Comparison of ENCODE assay signal across 8 cellular contexts in the genomic region with DNA sequence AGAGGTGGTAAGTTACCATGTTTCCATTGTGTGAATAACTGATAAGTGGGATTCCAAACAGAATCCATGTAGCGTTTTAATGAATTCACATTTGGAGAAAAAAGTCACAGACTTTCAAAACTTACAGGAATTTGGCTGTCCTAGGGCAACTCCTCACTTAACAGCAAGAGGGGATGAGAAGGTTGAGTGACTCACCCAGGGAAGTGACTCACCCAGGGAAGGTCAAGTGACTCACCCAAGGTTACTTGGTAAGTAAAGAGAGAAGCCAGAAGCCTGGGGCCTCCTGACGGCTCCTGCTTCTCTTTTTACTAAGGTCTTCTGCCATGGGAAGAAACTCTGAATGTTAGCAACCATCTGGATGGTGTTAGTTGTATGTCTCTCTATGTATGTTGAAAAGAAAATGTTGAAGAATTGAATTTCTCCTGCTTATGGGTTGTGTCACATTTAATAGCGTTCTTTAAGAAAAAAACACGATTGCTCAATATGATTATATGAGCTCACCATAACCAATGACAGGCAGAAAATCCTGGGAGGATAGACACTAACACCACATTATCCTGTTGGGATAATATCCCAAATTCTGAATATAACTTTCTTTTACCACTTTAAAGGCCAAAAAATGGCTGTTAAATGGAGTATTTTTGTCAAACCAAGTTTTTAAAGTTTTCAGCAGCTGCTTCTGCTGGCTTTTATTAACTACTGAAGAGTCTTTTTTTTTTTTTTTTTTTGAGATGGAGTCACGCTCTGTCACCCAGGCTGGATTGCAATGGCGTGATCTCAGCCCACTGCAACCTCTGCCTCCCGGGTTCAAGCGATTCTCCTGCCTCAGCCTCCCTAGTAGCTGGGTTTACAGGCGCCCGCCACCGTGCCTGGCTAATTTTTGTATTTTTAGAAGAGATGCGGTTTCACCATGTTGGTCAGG.
DNase-seq lines count a peak whose midpoint lies in the region; ATAC-seq and TF ChIP-seq lines count a peak whose summit lies in the region.

No MANE protein-coding gene starts in this region.

- no peaks in the 10 kb centered on the region for H3K9me3 ChIP-seq in CD4-positive, alpha-beta T cell (ENCODE audit: control insufficient read depth, low read length)
- H3K9me3 ChIP-seq in HCT116 (ENCODE audit: control insufficient read depth in 1 of 2, insufficient read depth in 1 of 2, low read depth in 1 of 2, low read length in 2 of 2) (no peaks in the 10 kb centered on the region), vagina (no peaks in the 10 kb centered on the region)

- no peaks in the 10 kb centered on the region for H3K27me3 ChIP-seq in CD4-positive, alpha-beta T cell (ENCODE audit: control insufficient read depth, insufficient read depth, low read length)
- H3K27me3 ChIP-seq in HCT116 (ENCODE audit: insufficient read depth, low read length) (no peaks in the 10 kb centered on the region), vagina (no peaks in the 10 kb centered on the region)

- TF ChIP-seq POLR2A in HCT116 (IDR thresholded peaks at IDR 0.05; ENCODE audit: borderline replicate concordance, extremely low read depth, insufficient read depth, insufficient read length) (no peak), vagina (IDR thresholded peaks at IDR 0.05) (no peak)

- intact Hi-C loops in CD4-positive, alpha-beta T cell (cut with DNase I, micrococcal nuclease): no loop called here
- intact Hi-C loops in HCT116 (cut with micrococcal nuclease) (loop anchor here (1.0 to 5.0 kb wide), 3 partner anchors 41 to 736 kb away; no protein-coding TSS in a partner anchor), vagina (cut with DNase I) (no loop called here)

- DNase-seq in CD4-positive, alpha-beta T cell: peak in 7 of 10 experiments; percentile 1 to 48 (median 30)
- DNase-seq in HCT116 (ENCODE audit: low read depth, low spot score): peak; percentile 98
- peak; percentile 87 for DNase-seq in NOMO-1 treated with DMSO at 0.1 percent for 48 hours (lab: John Stamatoyannopoulos, UW; ENCODE audit: unreplicated experiment)
- DNase-seq in activated T-cell treated with anti-CD3 and anti-CD28 coated beads, Interleukin-2, amount 50 U/mL, for 48 hours: peak; percentile 70 to 71
- DNase-seq in foreskin fibroblast: peak; percentile 99
- peak; percentile 96 for DNase-seq in pulmonary artery endothelial cell (ENCODE audit: low read depth, low spot score)
- peak in 1 of 2 donors; percentile 99 for DNase-seq in vagina (ENCODE audit: extremely low spot score in 2 of 2)
- no peak for DNase-seq in T-helper 9 cell

- POLR2A ChIA-PET in CD4-positive, alpha-beta T cell (lab: Charles Lee): no interaction called here
- POLR2A ChIA-PET in HCT116 (lab: Charles Lee): interaction anchor here (1.2 to 2.7 kb wide), 2 partner anchors 11 to 92 kb away, joined by 3 to 9 read pairs; no protein-coding TSS in a partner anchor

- no peaks in the 10 kb centered on the region for H3K79me2 ChIP-seq in HCT116 (ENCODE audit: insufficient read depth, low read length)

- TF ChIP-seq CTCF in CD4-positive, alpha-beta T cell (IDR thresholded peaks at IDR 0.05): no peak
- TF ChIP-seq CTCF in HCT116 (IDR thresholded peaks at IDR 0.05 in 2 of 3, conservative IDR thresholded peaks at IDR 0.05 in 1 of 3; ENCODE audit: borderline replicate concordance in 1 of 3, insufficient read depth in 1 of 3, low read depth in 2 of 3, low read length in 2 of 3): no peak
- no peak for TF ChIP-seq CTCF in foreskin fibroblast (IDR thresholded peaks at IDR 0.05; ENCODE audit: low read depth, low read length)
- no peak for TF ChIP-seq CTCF in vagina (IDR thresholded peaks at IDR 0.05)

- no peak overlapping the region for H3K27ac Mint-ChIP-seq in CD4-positive, alpha-beta T cell

- H3K4me1 ChIP-seq in HCT116 (ENCODE audit: control insufficient read depth in 1 of 2, insufficient read depth in 2 of 2, low read length in 2 of 2) (peaks cover 83 to 87% of the 10 kb centered on the region in 2 experiments), vagina (peaks cover 9% of the 10 kb centered on the region)

- no peaks in the 10 kb centered on the region for H3K9me2 ChIP-seq in HCT116 (ENCODE audit: insufficient read depth)

- H4K20me1 ChIP-seq in HCT116 (ENCODE audit: insufficient read depth): no peaks in the 10 kb centered on the region

- TF ChIP-seq RAD21 in HCT116 (IDR thresholded peaks at IDR 0.05; ENCODE audit: low read depth): peak; percentile 49; the same call in 1 of the 2 replicates

- H3K4me3 ChIP-seq in HCT116 (replicated peaks in 1 of 2; ENCODE audit: low read depth in 1 of 2, low read length in 2 of 2) (peak overlapping the region in 1 of 2 experiments; percentile 46; a peak in 2 of 4 replicates), foreskin fibroblast (ENCODE audit: low read depth in 1 of 2, low read length in 2 of 2) (peak overlapping the region in 1 of 2 donors; percentile 34), vagina (no peak overlapping the region)

- H3K36me3 ChIP-seq in HCT116 (ENCODE audit: control insufficient read depth in 1 of 2, insufficient read depth in 2 of 2, low read length in 2 of 2) (0 out of 4 replicates have a peak, but pooled peaks cover 0 to 5% of the 10 kb centered on the region in 2 experiments), vagina (no peaks in the 10 kb centered on the region)

- no peak overlapping the region for H3K27ac ChIP-seq in CD4-positive, alpha-beta T cell (ENCODE audit: low read depth, low read length)
- H3K27ac ChIP-seq in HCT116 (ENCODE audit: low read depth, low read length) (peak overlapping the region; percentile 98), vagina (peak overlapping the region; percentile 69)

- no peaks in the 10 kb centered on the region for H3K9me3 Mint-ChIP-seq in CD4-positive, alpha-beta T cell

- ATAC-seq in CD4-positive, alpha-beta T cell (ENCODE audit: poor library complexity): no peak
- ATAC-seq in HCT116: peak; percentile 79

- H3K36me3 Mint-ChIP-seq in CD4-positive, alpha-beta T cell (ENCODE audit: low read depth): no peaks in the 10 kb centered on the region

- H3K4me3 Mint-ChIP-seq in CD4-positive, alpha-beta T cell: no peak overlapping the region

- TSS peak; percentile 67 for BruUV-seq in HCT116 (replicated peaks; lab: Mats Ljungman, UMichigan)

- RAD21 ChIA-PET in HCT116 (lab: Charles Lee; ENCODE audit: low non-redundant PET in 1 of 2, low total read pairs in 2 of 2, uncharacterized antibody in 2 of 2, unreplicated experiment in 2 of 2): interaction anchor here in 1 of 2 experiments (0.7 to 1.0 kb wide), 2 partner anchors 122 to 134 kb away, joined by 3 to 5 read pairs; no protein-coding TSS in a partner anchor

- peaks cover 17% of the 10 kb centered on the region for H3K4me1 Mint-ChIP-seq in CD4-positive, alpha-beta T cell (ENCODE audit: low read depth)

- H3K4me2 ChIP-seq in HCT116 (ENCODE audit: low read length): peak overlapping the region; percentile 77

- H2AFZ ChIP-seq in HCT116 (ENCODE audit: low read depth, low read length, poor library complexity, severe bottlenecking): no peak overlapping the region

- peak overlapping the region; percentile 59 for H3K9ac ChIP-seq in HCT116 (ENCODE audit: low read length)

- no peaks in the 10 kb centered on the region for H3K27me3 Mint-ChIP-seq in CD4-positive, alpha-beta T cell

- CTCF ChIA-PET in CD4-positive, alpha-beta T cell (lab: Charles Lee): no interaction called here
- CTCF ChIA-PET in HCT116 (lab: Charles Lee): no interaction called here

TF ChIP-seq in HCT116, 20 proteins besides CTCF, POLR2A, EP300 and RAD21 (continues in another document):
- TF ChIP-seq TCF7L2 (IDR thresholded peaks at IDR 0.05; ENCODE audit: borderline replicate concordance, extremely low read depth, insufficient read depth, insufficient read length) (peak; percentile 84), EZH2 (IDR thresholded peaks at IDR 0.05) (no peak), EZH2phosphoT487 (IDR thresholded peaks at IDR 0.05; ENCODE audit: borderline replicate concordance) (no peak)
- TF ChIP-seq, protein P1, sequence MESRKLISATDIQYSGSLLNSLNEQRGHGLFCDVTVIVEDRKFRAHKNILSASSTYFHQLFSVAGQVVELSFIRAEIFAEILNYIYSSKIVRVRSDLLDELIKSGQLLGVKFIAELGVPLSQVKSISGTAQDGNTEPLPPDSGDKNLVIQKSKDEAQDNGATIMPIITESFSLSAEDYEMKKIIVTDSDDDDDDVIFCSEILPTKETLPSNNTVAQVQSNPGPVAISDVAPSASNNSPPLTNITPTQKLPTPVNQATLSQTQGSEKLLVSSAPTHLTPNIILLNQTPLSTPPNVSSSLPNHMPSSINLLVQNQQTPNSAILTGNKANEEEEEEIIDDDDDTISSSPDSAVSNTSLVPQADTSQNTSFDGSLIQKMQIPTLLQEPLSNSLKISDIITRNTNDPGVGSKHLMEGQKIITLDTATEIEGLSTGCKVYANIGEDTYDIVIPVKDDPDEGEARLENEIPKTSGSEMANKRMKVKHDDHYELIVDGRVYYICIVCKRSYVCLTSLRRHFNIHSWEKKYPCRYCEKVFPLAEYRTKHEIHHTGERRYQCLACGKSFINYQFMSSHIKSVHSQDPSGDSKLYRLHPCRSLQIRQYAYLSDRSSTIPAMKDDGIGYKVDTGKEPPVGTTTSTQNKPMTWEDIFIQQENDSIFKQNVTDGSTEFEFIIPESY (IDR thresholded peaks at IDR 0.05; ENCODE audit: extremely low read depth, insufficient replicate concordance, low read length): no peak
- TF ChIP-seq, protein P2, sequence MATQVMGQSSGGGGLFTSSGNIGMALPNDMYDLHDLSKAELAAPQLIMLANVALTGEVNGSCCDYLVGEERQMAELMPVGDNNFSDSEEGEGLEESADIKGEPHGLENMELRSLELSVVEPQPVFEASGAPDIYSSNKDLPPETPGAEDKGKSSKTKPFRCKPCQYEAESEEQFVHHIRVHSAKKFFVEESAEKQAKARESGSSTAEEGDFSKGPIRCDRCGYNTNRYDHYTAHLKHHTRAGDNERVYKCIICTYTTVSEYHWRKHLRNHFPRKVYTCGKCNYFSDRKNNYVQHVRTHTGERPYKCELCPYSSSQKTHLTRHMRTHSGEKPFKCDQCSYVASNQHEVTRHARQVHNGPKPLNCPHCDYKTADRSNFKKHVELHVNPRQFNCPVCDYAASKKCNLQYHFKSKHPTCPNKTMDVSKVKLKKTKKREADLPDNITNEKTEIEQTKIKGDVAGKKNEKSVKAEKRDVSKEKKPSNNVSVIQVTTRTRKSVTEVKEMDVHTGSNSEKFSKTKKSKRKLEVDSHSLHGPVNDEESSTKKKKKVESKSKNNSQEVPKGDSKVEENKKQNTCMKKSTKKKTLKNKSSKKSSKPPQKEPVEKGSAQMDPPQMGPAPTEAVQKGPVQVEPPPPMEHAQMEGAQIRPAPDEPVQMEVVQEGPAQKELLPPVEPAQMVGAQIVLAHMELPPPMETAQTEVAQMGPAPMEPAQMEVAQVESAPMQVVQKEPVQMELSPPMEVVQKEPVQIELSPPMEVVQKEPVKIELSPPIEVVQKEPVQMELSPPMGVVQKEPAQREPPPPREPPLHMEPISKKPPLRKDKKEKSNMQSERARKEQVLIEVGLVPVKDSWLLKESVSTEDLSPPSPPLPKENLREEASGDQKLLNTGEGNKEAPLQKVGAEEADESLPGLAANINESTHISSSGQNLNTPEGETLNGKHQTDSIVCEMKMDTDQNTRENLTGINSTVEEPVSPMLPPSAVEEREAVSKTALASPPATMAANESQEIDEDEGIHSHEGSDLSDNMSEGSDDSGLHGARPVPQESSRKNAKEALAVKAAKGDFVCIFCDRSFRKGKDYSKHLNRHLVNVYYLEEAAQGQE (IDR thresholded peaks at IDR 0.05; ENCODE audit: low read depth): no peak
